21 cellular contexts compared by ENCODE assay signal in the genomic region with DNA sequence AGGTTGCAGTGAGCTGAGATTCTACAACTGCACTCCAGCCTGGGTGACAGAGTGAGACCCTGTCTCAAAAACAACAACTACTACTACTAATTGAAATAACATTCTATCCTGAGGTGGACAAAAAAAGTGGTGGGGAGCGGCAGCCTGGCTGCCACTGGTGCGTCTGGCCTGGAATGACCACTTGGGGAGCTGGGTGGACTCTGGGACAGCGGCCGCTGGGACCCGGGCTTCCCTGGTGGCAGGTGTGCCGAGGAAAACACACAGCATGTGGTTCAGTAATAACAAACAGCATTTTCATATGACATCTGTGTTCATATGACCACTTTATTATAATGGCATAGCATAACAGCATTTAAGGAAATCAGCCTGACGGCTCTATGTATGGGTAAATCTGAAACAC. TPM values are rescaled to one million over a fixed set of nuclear protein-coding genes. Genes with fewer than 3 reads are reported as not detected.
DNase-seq lines count a peak whose midpoint lies in the region; ATAC-seq and TF ChIP-seq lines count a peak whose summit lies in the region.
"Had no signal": no experiment of that assay in that cellular context is flagged by ENCODE, and none has a peak within 500 bp of the region (broad histone marks: within the 10 kb centered on the region; RNA-seq: fewer than 3 reads in every experiment).

No MANE protein-coding gene starts in this region.

- peaks cover 9% of the 10 kb centered on the region for H3K36me3 Mint-ChIP-seq in chondrocyte (ENCODE audit: low read depth)
- peaks cover 31% of the 10 kb centered on the region for H3K36me3 Mint-ChIP-seq in nephron (ENCODE audit: low read depth)
- no peaks in the 10 kb centered on the region for H3K36me3 Mint-ChIP-seq in immature natural killer cell

- peaks cover 18% of the 10 kb centered on the region for H3K4me1 Mint-ChIP-seq in chondrocyte (ENCODE audit: low read depth)
- peaks cover 24% of the 10 kb centered on the region for H3K4me1 Mint-ChIP-seq in nephron
- H3K4me1 Mint-ChIP-seq in immature natural killer cell: peaks cover 0 to 2% of the 10 kb centered on the region in 2 donors

- H3K36me3 ChIP-seq in aorta (ENCODE audit: control insufficient read depth in 1 of 2, insufficient read depth in 2 of 2, low read length in 1 of 2): no peaks in the 10 kb centered on the region

- no peaks in the 10 kb centered on the region for H3K4me1 ChIP-seq in aorta (ENCODE audit: control insufficient read depth in 1 of 2, insufficient read depth in 2 of 2, low read length in 2 of 2)
- H3K4me1 ChIP-seq: SJSA1 had no signal

- no peaks in the 10 kb centered on the region for H3K9me3 ChIP-seq in aorta (ENCODE audit: control insufficient read depth, low read length)
- H3K9me3 ChIP-seq: SJSA1 had no signal

- 93 to 95% methylated on average over 7 of the region's 7 CpGs for WGBS in aorta, 2 donors

- H3K27ac ChIP-seq in aorta (ENCODE audit: low read depth in 1 of 2, low read length in 2 of 2): no peak overlapping the region
- H3K27ac ChIP-seq: SJSA1 had no signal

- H3K27me3 Mint-ChIP-seq in chondrocyte (ENCODE audit: low read depth) (no peaks in the 10 kb centered on the region), nephron (ENCODE audit: low read depth) (no peaks in the 10 kb centered on the region), immature natural killer cell (ENCODE audit: low read depth in 3 of 3) (peaks cover 0 to 3% (median 0%) of the 10 kb centered on the region in 3 donors)

- DNase-seq in left ventricle myocardium superior (peak; percentile 9), left cardiac atrium (no peak), chondrocyte (ENCODE audit: low spot score) (peak; percentile 61), aorta (peak; percentile 24 to 53), immature natural killer cell (no peak), GM19238 (ENCODE audit: insufficient read length, low spot score) (no peak)
- DNase-seq: Calu3; CD8-positive, alpha-beta T cell; EL; GOT3; MM.1S; NCI-H1092 treated with DMSO at 0.1 percent for 48 hours; NCI-H2081; NCI-H2227 treated with DMSO at 0.1 percent for 48 hours; NCI-H510A treated with DMSO at 0.1 percent for 48 hours had no signal

- ATAC-seq in left ventricle myocardium superior (no peak), left cardiac atrium (no peak), aorta (ENCODE audit: low FRiP score) (no peak), HG03095 (IDR thresholded peaks at IDR 0.05; ENCODE audit: unreplicated experiment) (no peak)
- ATAC-seq: CD8-positive, alpha-beta T cell; GM12878 had no signal

- no peak overlapping the region for H3K4me3 Mint-ChIP-seq in chondrocyte (ENCODE audit: unreplicated experiment)
- no peak overlapping the region for H3K4me3 Mint-ChIP-seq in nephron
- H3K4me3 Mint-ChIP-seq in immature natural killer cell: no peak overlapping the region
- H3K4me3 Mint-ChIP-seq: CD8-positive, alpha-beta T cell had no signal

- H3K27me3 ChIP-seq in aorta (ENCODE audit: control insufficient read depth in 1 of 2, insufficient read depth in 2 of 2, low read length in 1 of 2): no peaks in the 10 kb centered on the region
- H3K27me3 ChIP-seq: SJSA1 had no signal

- intact Hi-C loops in left ventricle myocardium superior (cut with micrococcal nuclease): no loop called here
- intact Hi-C loops in left cardiac atrium (cut with DNase I): no loop called here
- intact Hi-C loops in aorta (cut with DNase I): no loop called here

- H3K27ac Mint-ChIP-seq in chondrocyte (ENCODE audit: unreplicated experiment) (peak overlapping the region; percentile 55), nephron (peak overlapping the region in 2 of 3 experiments; percentile 30 to 50), immature natural killer cell (peak overlapping the region in 1 of 6 donors; percentile 17)
- H3K27ac Mint-ChIP-seq: CD8-positive, alpha-beta T cell had no signal

- no peak overlapping the region for H3K4me3 ChIP-seq in aorta (ENCODE audit: low read length in 2 of 2)
- H3K4me3 ChIP-seq: GM12878, SJSA1 had no signal

- no peaks in the 10 kb centered on the region for H3K9me3 Mint-ChIP-seq in chondrocyte (ENCODE audit: low read depth)
- no peaks in the 10 kb centered on the region for H3K9me3 Mint-ChIP-seq in nephron
- H3K9me3 Mint-ChIP-seq in immature natural killer cell: no peaks in the 10 kb centered on the region
- H3K9me3 Mint-ChIP-seq: CD8-positive, alpha-beta T cell had no signal

- TF ChIP-seq CTCF in chondrocyte (IDR thresholded peaks at IDR 0.05): no peak
- no peak for TF ChIP-seq CTCF in nephron (IDR thresholded peaks at IDR 0.05; ENCODE audit: unreplicated experiment in 3 of 3)

RNA-seq across cellular contexts. Expression of a gene that starts 33.9 kb away (rescaled TPM):
- total RNA-seq in left ventricle myocardium superior (45.1 TPM), left cardiac atrium (10 to 100 TPM; 48.3 to 57.1 TPM), chondrocyte (52.8 to 76.0 TPM (median 54.3 TPM) in 3 replicates), aorta (10 to 100 TPM; 29.7 to 36.6 TPM)
- polyA plus RNA-seq in aorta (10 to 100 TPM; 17.4 to 36.4 TPM), immature natural killer cell (10 to 100 TPM; 25.2 to 39.3 (median 33.7) TPM)

RNA-seq across cellular contexts. Expression of a gene that starts 39.5 kb away (rescaled TPM):
- total RNA-seq in left ventricle myocardium superior: not detected
- not detected for total RNA-seq in left cardiac atrium
- not detected in 3 replicates for total RNA-seq in chondrocyte
- not detected for total RNA-seq in aorta
- polyA plus RNA-seq in aorta: not detected
- not detected for polyA plus RNA-seq in immature natural killer cell
- total RNA-seq: Calu3; CD8-positive, alpha-beta T cell; GM12878; LHCN-M2; SJSA1 had no signal
- polyA plus RNA-seq: BJ had no signal

RNA-seq across cellular contexts. Expression of a gene that starts 48.6 kb away (rescaled TPM):
- total RNA-seq in left ventricle myocardium superior (0.42 TPM), left cardiac atrium (under 1 TPM; 0.13 to 0.44 TPM), chondrocyte (0.07 TPM in 1 of 3 replicates, not detected in the others), aorta (under 1 TPM in 1 of 2 donors, not detected in 1; 0.10 TPM)
- polyA plus RNA-seq in aorta (not detected), immature natural killer cell (not detected)
- total RNA-seq: Calu3; CD8-positive, alpha-beta T cell; LHCN-M2 had no signal

Comparison
In these comparisons a context has a peak if more than half of its experiments do, and no peak if none do; other contexts are left out.
1. DNase-seq: peak in left ventricle myocardium superior (single experiment), chondrocyte (single experiment) and aorta (2 of 2); none in left cardiac atrium (single experiment), immature natural killer cell (0 of 3) and GM19238 (single experiment).